21 cellular contexts compared by ENCODE assay signal in genomic region chr4:142824368-142824767, GRCh38. TPM values are rescaled to one million over a fixed set of nuclear protein-coding genes. Genes with fewer than 3 reads are reported as not detected.
DNase-seq lines count a peak whose midpoint lies in the region; ATAC-seq, FAIRE-seq and TF ChIP-seq lines count a peak whose summit lies in the region.
"Had no signal": no experiment of that assay in that cellular context is flagged by ENCODE, and none has a peak within 500 bp of the region (broad histone marks: within the 10 kb centered on the region; RNA-seq: fewer than 3 reads in every experiment).

No MANE protein-coding gene starts in this region.

- no peak for TF ChIP-seq POLR2A in HCT116 (IDR thresholded peaks at IDR 0.05; ENCODE audit: borderline replicate concordance, extremely low read depth, insufficient read depth, insufficient read length)

- no peak overlapping the region for H3K4me3 Mint-ChIP-seq in astrocyte (ENCODE audit: unreplicated experiment)
- H3K4me3 Mint-ChIP-seq: B cell; T-helper 2 cell treated with Interferon-gamma antibody and Interleukin-4, amounts not matched to agents 5 μg/mL and 100 μg/mL, for 36 hours had no signal

- H3K4me2 ChIP-seq in HCT116 (ENCODE audit: low read length): no peak overlapping the region
- H3K4me2 ChIP-seq in astrocyte (ENCODE audit: low read length): no peak overlapping the region

- H3K36me3 Mint-ChIP-seq in astrocyte (ENCODE audit: low read depth, unreplicated experiment): no peaks in the 10 kb centered on the region

- RAD21 ChIA-PET in HCT116 (lab: Charles Lee; ENCODE audit: low non-redundant PET in 1 of 2, low total read pairs in 2 of 2, uncharacterized antibody in 2 of 2, unreplicated experiment in 2 of 2): interaction anchor here in 1 of 2 experiments (0.5 kb wide), 1 partner anchor 729 kb away, joined by 3 read pairs; no protein-coding TSS in a partner anchor

- H2AFZ ChIP-seq in HCT116 (ENCODE audit: low read depth, low read length, poor library complexity, severe bottlenecking): no peak overlapping the region
- no peak overlapping the region for H2AFZ ChIP-seq in astrocyte (ENCODE audit: low read depth, low read length)
- H2AFZ ChIP-seq: parathyroid adenoma had no signal

- H3K36me3 ChIP-seq in HCT116 (ENCODE audit: control insufficient read depth in 1 of 2, insufficient read depth in 2 of 2, low read length in 2 of 2) (no peaks in the 10 kb centered on the region), astrocyte (ENCODE audit: insufficient read depth, low read length) (no peaks in the 10 kb centered on the region)
- H3K36me3 ChIP-seq: adrenal gland, SJCRH30 had no signal

- no peak for TF ChIP-seq CTCF in HCT116 (IDR thresholded peaks at IDR 0.05 in 2 of 3, conservative IDR thresholded peaks at IDR 0.05 in 1 of 3; ENCODE audit: borderline replicate concordance in 1 of 3, insufficient read depth in 1 of 3, low read depth in 2 of 3, low read length in 2 of 3)
- no peak for TF ChIP-seq CTCF in astrocyte (IDR thresholded peaks at IDR 0.05; ENCODE audit: insufficient read depth, low read depth, low read length)

- H4K20me1 ChIP-seq in HCT116 (ENCODE audit: insufficient read depth) (no peaks in the 10 kb centered on the region), astrocyte (ENCODE audit: insufficient read depth, low read length) (no peaks in the 10 kb centered on the region)

- H3K4me3 ChIP-seq in HCT116 (replicated peaks in 1 of 2; ENCODE audit: low read depth in 1 of 2, low read length in 2 of 2): no peak overlapping the region
- H3K4me3 ChIP-seq in astrocyte (ENCODE audit: insufficient read depth, low read depth, low read length): no peak overlapping the region
- H3K4me3 ChIP-seq: adrenal gland, SJCRH30, skin epidermis, testis had no signal

- intact Hi-C loops in HCT116 (cut with micrococcal nuclease): no loop called here

- DNase-seq in AG20443 (ENCODE audit: low spot score) (peak; percentile 31), HCT116 (ENCODE audit: low read depth, low spot score) (no peak), astrocyte (ENCODE audit: low read depth) (peak; percentile 54), iris pigment epithelial cell (ENCODE audit: low read depth) (peak; percentile 33), LoVo (ENCODE audit: low spot score) (no peak), DMS 273 (lab: John Stamatoyannopoulos, UW; ENCODE audit: unreplicated experiment) (no peak), cortex of kidney (lab: John Stamatoyannopoulos, UW) (no peak)
- DNase-seq: activated CD4-positive, alpha-beta T cell treated with anti-CD3 and anti-CD28 coated beads for 1 hour; adrenal gland; GOT3; NCI-H2029 treated with DMSO at 0.1 percent for 48 hours; NCI-H526; SJCRH30; stimulated activated CD4-positive, alpha-beta T cell treated with anti-CD3 and anti-CD28 coated beads, Interleukin-4, amount 100 ng/mL, for 1 hour; testis had no signal

- peaks cover 10 to 14% of the 10 kb centered on the region in 2 experiments; a peak in 3 of 4 replicates for H3K4me1 ChIP-seq in HCT116 (ENCODE audit: control insufficient read depth in 1 of 2, insufficient read depth in 2 of 2, low read length in 2 of 2)
- H3K4me1 ChIP-seq in astrocyte (ENCODE audit: insufficient read depth, low read length): no peaks in the 10 kb centered on the region
- H3K4me1 ChIP-seq: adrenal gland, parathyroid adenoma, SJCRH30, testis had no signal

- H3K27ac ChIP-seq in HCT116 (ENCODE audit: low read depth, low read length) (peak overlapping the region; percentile 18; the same call in 1 of the 2 replicates), astrocyte (ENCODE audit: low read depth, low read length) (no peak overlapping the region)
- H3K27ac ChIP-seq: adrenal gland, parathyroid adenoma, SJCRH30, skin epidermis, testis had no signal

- no peaks in the 10 kb centered on the region for H3K9me2 ChIP-seq in HCT116 (ENCODE audit: insufficient read depth)

- no peak overlapping the region for H3K27ac Mint-ChIP-seq in astrocyte (ENCODE audit: unreplicated experiment)
- H3K27ac Mint-ChIP-seq: B cell; T-helper 2 cell treated with Interferon-gamma antibody and Interleukin-4, amounts not matched to agents 5 μg/mL and 100 μg/mL, for 36 hours had no signal

- H3K79me2 ChIP-seq in HCT116 (ENCODE audit: insufficient read depth, low read length): no peaks in the 10 kb centered on the region
- H3K79me2 ChIP-seq in astrocyte (ENCODE audit: insufficient read depth, low read length): no peaks in the 10 kb centered on the region
- H3K79me2 ChIP-seq: parathyroid adenoma had no signal

- CTCF ChIA-PET in HCT116 (lab: Charles Lee): interaction anchor here (1.3 kb wide), 1 partner anchor 15 kb away, joined by 3 read pairs; no protein-coding TSS in a partner anchor

- TF ChIP-seq RAD21 in HCT116 (IDR thresholded peaks at IDR 0.05; ENCODE audit: low read depth): no peak

- POLR2A ChIA-PET in HCT116 (lab: Charles Lee): no interaction called here

- H3K27me3 Mint-ChIP-seq in astrocyte (ENCODE audit: low read depth, unreplicated experiment): no peaks in the 10 kb centered on the region

- H3K9me3 Mint-ChIP-seq in astrocyte (ENCODE audit: unreplicated experiment): no peaks in the 10 kb centered on the region

- no TSS peak for BruUV-seq in HCT116 (replicated peaks; lab: Mats Ljungman, UMichigan)

- ATAC-seq in HCT116 (no peak), GM19452 (IDR thresholded peaks at IDR 0.05; ENCODE audit: unreplicated experiment) (no peak)

- H3K9me3 ChIP-seq in HCT116 (ENCODE audit: control insufficient read depth in 1 of 2, insufficient read depth in 1 of 2, low read depth in 1 of 2, low read length in 2 of 2) (no peaks in the 10 kb centered on the region), astrocyte (ENCODE audit: insufficient read depth, low read depth, low read length) (no peaks in the 10 kb centered on the region)
- H3K9me3 ChIP-seq: adrenal gland, SJCRH30, testis had no signal

- H3K27me3 ChIP-seq in HCT116 (ENCODE audit: insufficient read depth, low read length) (no peaks in the 10 kb centered on the region), astrocyte (ENCODE audit: insufficient read depth, low read length) (no peaks in the 10 kb centered on the region)
- H3K27me3 ChIP-seq: adrenal gland, SJCRH30, testis had no signal

- no peak overlapping the region for H3K9ac ChIP-seq in HCT116 (ENCODE audit: low read length)
- no peak overlapping the region for H3K9ac ChIP-seq in astrocyte (ENCODE audit: low read length)
- H3K9ac ChIP-seq: parathyroid adenoma had no signal

- no peak for FAIRE-seq in astrocyte (lab: Jason Lieb, UNC)
- FAIRE-seq: D721Med had no signal

- H3K4me1 Mint-ChIP-seq in astrocyte (ENCODE audit: low read depth, unreplicated experiment): peaks cover 2% of the 10 kb centered on the region
- H3K4me1 Mint-ChIP-seq: B cell had no signal

TF ChIP-seq in HCT116, 20 proteins besides CTCF, POLR2A, EP300 and RAD21 (continues in another document):
- TF ChIP-seq SP1 (IDR thresholded peaks at IDR 0.05; ENCODE audit: low read depth) (no peak), ZNF274 (IDR thresholded peaks at IDR 0.05; ENCODE audit: low read depth, low read length) (no peak), POLR2AphosphoS5 (IDR thresholded peaks at IDR 0.05; ENCODE audit: low read depth, low read length) (no peak), CBX3 (IDR thresholded peaks at IDR 0.05; ENCODE audit: low read depth) (no peak), FOSL1 (IDR thresholded peaks at IDR 0.05; ENCODE audit: low read depth) (no peak), MAX (IDR thresholded peaks at IDR 0.05) (no peak), EGR1 (IDR thresholded peaks at IDR 0.05; ENCODE audit: low read depth) (no peak), JUND (IDR thresholded peaks at IDR 0.05) (no peak), EZH2 (IDR thresholded peaks at IDR 0.05) (no peak), ZFX (IDR thresholded peaks at IDR 0.05) (no peak), SIN3A (IDR thresholded peaks at IDR 0.05; ENCODE audit: low read depth) (no peak)
- TF ChIP-seq, protein P1, sequence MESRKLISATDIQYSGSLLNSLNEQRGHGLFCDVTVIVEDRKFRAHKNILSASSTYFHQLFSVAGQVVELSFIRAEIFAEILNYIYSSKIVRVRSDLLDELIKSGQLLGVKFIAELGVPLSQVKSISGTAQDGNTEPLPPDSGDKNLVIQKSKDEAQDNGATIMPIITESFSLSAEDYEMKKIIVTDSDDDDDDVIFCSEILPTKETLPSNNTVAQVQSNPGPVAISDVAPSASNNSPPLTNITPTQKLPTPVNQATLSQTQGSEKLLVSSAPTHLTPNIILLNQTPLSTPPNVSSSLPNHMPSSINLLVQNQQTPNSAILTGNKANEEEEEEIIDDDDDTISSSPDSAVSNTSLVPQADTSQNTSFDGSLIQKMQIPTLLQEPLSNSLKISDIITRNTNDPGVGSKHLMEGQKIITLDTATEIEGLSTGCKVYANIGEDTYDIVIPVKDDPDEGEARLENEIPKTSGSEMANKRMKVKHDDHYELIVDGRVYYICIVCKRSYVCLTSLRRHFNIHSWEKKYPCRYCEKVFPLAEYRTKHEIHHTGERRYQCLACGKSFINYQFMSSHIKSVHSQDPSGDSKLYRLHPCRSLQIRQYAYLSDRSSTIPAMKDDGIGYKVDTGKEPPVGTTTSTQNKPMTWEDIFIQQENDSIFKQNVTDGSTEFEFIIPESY (IDR thresholded peaks at IDR 0.05; ENCODE audit: extremely low read depth, insufficient replicate concordance, low read length): no peak

RNA-seq across cellular contexts. Expression of gene INPP4B, which starts 21.7 kb away (rescaled TPM):
- total RNA-seq in HCT116 (2021; ENCODE audit: unreplicated experiment) (14.3 TPM), astrocyte (2.4 and 2.8 TPM in 2 replicates)
- polyA plus RNA-seq in HCT116 (2012): 7.8 and 9.8 TPM in 2 replicates
- total RNA-seq: B cell had no signal

Comparison
In these comparisons a context has a peak if more than half of its experiments do, and no peak if none do; other contexts are left out.
1. DNase-seq: peak in AG20443 (single experiment), astrocyte (single experiment) and iris pigment epithelial cell (single experiment); none in HCT116 (single experiment), LoVo (single experiment), DMS 273 (single experiment) and cortex of kidney (single experiment).